ENCODE assay signal across 12 cellular contexts in genomic region chr15:83904107-83904720, GRCh38.
DNase-seq lines count a peak whose midpoint lies in the region; FAIRE-seq and TF ChIP-seq lines count a peak whose summit lies in the region.
"Had no signal": no experiment of that assay in that cellular context is flagged by ENCODE, and none has a peak within 500 bp of the region (broad histone marks: within the 10 kb centered on the region; RNA-seq: fewer than 3 reads in every experiment).

No MANE protein-coding gene starts in this region.

- TF ChIP-seq CTCF in H1 (IDR thresholded peaks at IDR 0.05; ENCODE audit: control extremely low read depth in 1 of 3, insufficient read depth in 1 of 3, low read depth in 1 of 3, low read length in 3 of 3), result no peak
- TF ChIP-seq CTCF in MM.1S (IDR thresholded peaks at IDR 0.05; ENCODE audit: low read length), result no peak

- H3K4me2 ChIP-seq in H1 (ENCODE audit: insufficient read depth in 1 of 2, low read depth in 2 of 2, low read length in 2 of 2) (no peak overlapping the region), MM.1S (ENCODE audit: low read depth, low read length) (no peak overlapping the region)

- no peak overlapping the region for H3K14ac ChIP-seq in H1 (ENCODE audit: insufficient read length)

- H2BK12ac ChIP-seq in H1 (ENCODE audit: low read depth, low read length), result no peak overlapping the region

- no peak overlapping the region for H3K9ac ChIP-seq in H1 (replicated peaks in 1 of 4; ENCODE audit: extremely low read depth in 1 of 4, low read depth in 3 of 4, low read length in 3 of 4)
- no peak overlapping the region for H3K9ac ChIP-seq in MM.1S (ENCODE audit: low read length)

- no peak overlapping the region for H3K23ac ChIP-seq in H1 (ENCODE audit: insufficient read length)

- FAIRE-seq in H1 (lab: Jason Lieb, UNC), result no peak
- FAIRE-seq in urothelium cell line (lab: Jason Lieb, UNC), result peak; percentile 95

- no peak overlapping the region for H2BK20ac ChIP-seq in H1 (ENCODE audit: low read length)

- no peaks in the 10 kb centered on the region for H3K9me2 ChIP-seq in MM.1S (replicated peaks; ENCODE audit: insufficient read depth, low read length)

- no peak overlapping the region for H4K91ac ChIP-seq in H1 (replicated peaks; ENCODE audit: insufficient read length, low read length)

- DNase-seq in Jurkat, Clone E6-1 (ENCODE audit: low read depth, low spot score), result peak; percentile 43
- DNase-seq in H1 (ENCODE audit: low read depth in 1 of 2, low spot score in 2 of 2) (no peak), mucosa of gallbladder (ENCODE audit: low spot score) (peak; percentile 40), urothelium cell line (ENCODE audit: low spot score) (peak; percentile 66), NCI-H1694 treated with DMSO at 0.1 percent for 48 hours (lab: John Stamatoyannopoulos, UW) (no peak), DMS 273 treated with DMSO at 0.1 percent for 48 hours (lab: John Stamatoyannopoulos, UW) (no peak), MM.1S (no peak)
- DNase-seq: hippocampal formation; naive B cell; NCI-H2107; RPMI8226; stimulated activated CD4-positive, alpha-beta T cell treated with anti-CD3 and anti-CD28 coated beads, Interleukin-1b, Interleukin-23, amount 100 ng/mL, for 48 hours had no signal

- CTCF ChIA-PET in H1 (lab: Charles Lee; ENCODE audit: partially characterized antibody), result interaction anchor here (1.4 kb wide), 1 partner anchor 130 kb away, joined by 4 read pairs; no protein-coding TSS in a partner anchor

- H4K20me1 ChIP-seq in H1 (replicated peaks in 1 of 2; ENCODE audit: control insufficient read depth in 1 of 2, insufficient read depth in 2 of 2, low read length in 2 of 2), result peaks cover 0 to 1% of the 10 kb centered on the region in 2 experiments
- no peaks in the 10 kb centered on the region for H4K20me1 ChIP-seq in MM.1S (ENCODE audit: insufficient read depth, low read length)

- peaks cover 0 to 7% of the 10 kb centered on the region in 2 experiments; a peak in 2 of 4 replicates for H3K9me3 ChIP-seq in H1 (ENCODE audit: insufficient read depth in 2 of 2, low read depth in 1 of 2, low read length in 1 of 2)
- no peaks in the 10 kb centered on the region for H3K9me3 ChIP-seq in MM.1S (replicated peaks; ENCODE audit: insufficient read depth, low read length)

- no peak overlapping the region for H3K4ac ChIP-seq in H1 (replicated peaks; ENCODE audit: insufficient read length, low read depth, low read length)

- H3K36me3 ChIP-seq in H1 (ENCODE audit: control insufficient read depth in 2 of 4, insufficient read depth in 4 of 4, low read length in 3 of 4) (no peaks in the 10 kb centered on the region), MM.1S (replicated peaks; ENCODE audit: insufficient read depth, low read length) (no peaks in the 10 kb centered on the region)

- no peak overlapping the region for H3K27ac ChIP-seq in H1 (ENCODE audit: low read depth, low read length)
- no peak overlapping the region for H3K27ac ChIP-seq in MM.1S (ENCODE audit: low read length)

- TF ChIP-seq RAD21 in H1 (IDR thresholded peaks at IDR 0.05 in 1 of 2, conservative IDR thresholded peaks at IDR 0.05 in 1 of 2; ENCODE audit: low read depth in 2 of 2, low read length in 2 of 2), result no peak

- H2AFZ ChIP-seq in H1 (ENCODE audit: low read length), result no peak overlapping the region
- no peak overlapping the region for H2AFZ ChIP-seq in MM.1S (ENCODE audit: low read length)

- whole genome bisulfite sequencing in H1 (ENCODE audit: extremely low coverage in 1 of 2, insufficient coverage in 1 of 2, insufficient read length in 1 of 2, insufficient replicate concordance in 2 of 2, low coverage in 1 of 2, low lambda C conversion rate in 2 of 2, missing lambda C conversion rate in 1 of 2), 2 experiments, result 90% methylated on average over 7 of the region's 7 CpGs; no CpG with 5 or more reads in 1 of the 2 experiments

- H2BK15ac ChIP-seq in H1 (ENCODE audit: low read length), result no peak overlapping the region

- H3K4me1 ChIP-seq in H1 (replicated peaks in 1 of 4; ENCODE audit: control insufficient read depth in 3 of 4, insufficient read depth in 4 of 4, low read length in 3 of 4) (no peaks in the 10 kb centered on the region), MM.1S (ENCODE audit: low read length) (no peaks in the 10 kb centered on the region)

- no peak for TF ChIP-seq EP300 in H1 (IDR thresholded peaks at IDR 0.05; ENCODE audit: borderline replicate concordance in 1 of 2, low read depth in 2 of 2, low read length in 2 of 2)

- no peak overlapping the region for H2BK5ac ChIP-seq in H1 (ENCODE audit: low read depth, low read length)

- H3K4me3 ChIP-seq in Jurkat, Clone E6-1 (ENCODE audit: low read length), result no peak overlapping the region
- H3K4me3 ChIP-seq in H1 (ENCODE audit: extremely low read depth in 1 of 4, insufficient read depth in 2 of 4, low read depth in 3 of 4, low read length in 4 of 4) (no peak overlapping the region), MM.1S (ENCODE audit: low read length) (no peak overlapping the region)

- no peaks in the 10 kb centered on the region for H3K23me2 ChIP-seq in H1 (ENCODE audit: low read depth, low read length)

- no peaks in the 10 kb centered on the region for H3F3A ChIP-seq in MM.1S (ENCODE audit: insufficient read depth, low read length)

- no peaks in the 10 kb centered on the region for H3K79me1 ChIP-seq in H1 (ENCODE audit: low read depth, low read length)

- POLR2A ChIA-PET in H1 (lab: Charles Lee; ENCODE audit: partially characterized antibody), result interaction anchor here (1.0 kb wide), 1 partner anchor 44 kb away, joined by 3 read pairs; no protein-coding TSS in a partner anchor

- H4K8ac ChIP-seq in H1 (ENCODE audit: extremely low read depth, insufficient read depth, low read length), result peak overlapping the region; percentile 59; the same call in 1 of the 2 replicates

- no peak overlapping the region for H2AK5ac ChIP-seq in H1 (ENCODE audit: low read depth, low read length)

- H3K79me2 ChIP-seq in H1 (ENCODE audit: control insufficient read depth in 1 of 2, insufficient read depth in 2 of 2, low read length in 2 of 2), result no peaks in the 10 kb centered on the region
- H3K79me2 ChIP-seq in MM.1S (ENCODE audit: low read length), result no peaks in the 10 kb centered on the region

- no peak for TF ChIP-seq POLR2A in H1 (IDR thresholded peaks at IDR 0.05; ENCODE audit: control extremely low read depth in 1 of 2, low read depth in 2 of 2, low read length in 2 of 2)

- H4K5ac ChIP-seq in H1 (ENCODE audit: insufficient read length, low read depth, low read length), result no peak overlapping the region

- H3K18ac ChIP-seq in H1 (ENCODE audit: extremely low read depth, low read length), result no peak overlapping the region

- no peak overlapping the region for H3K56ac ChIP-seq in H1 (replicated peaks; ENCODE audit: insufficient read length, low read depth, low read length)

- H3K27me3 ChIP-seq in H1 (replicated peaks in 1 of 4; ENCODE audit: control insufficient read depth in 3 of 4, extremely low read depth in 1 of 4, insufficient read depth in 3 of 4, low read length in 3 of 4) (no peaks in the 10 kb centered on the region), MM.1S (replicated peaks; ENCODE audit: insufficient read depth, low read length) (no peaks in the 10 kb centered on the region)

- no peak overlapping the region for H2BK120ac ChIP-seq in H1 (replicated peaks; ENCODE audit: low read depth, low read length)

TF ChIP-seq in H1, 55 proteins besides CTCF, POLR2A, EP300 and RAD21:
- TF ChIP-seq RBBP5 (IDR thresholded peaks at IDR 0.05; ENCODE audit: borderline replicate concordance, low read depth, low read length) (no peak), SAP30 (IDR thresholded peaks at IDR 0.05; ENCODE audit: insufficient read depth, insufficient replicate concordance, low read length) (no peak)

Comparison
In these comparisons a context has a peak if more than half of its experiments do, and no peak if none do; other contexts are left out.
1. DNase-seq: peak in Jurkat, Clone E6-1 (single experiment), mucosa of gallbladder (single experiment) and urothelium cell line (single experiment); none in H1 (0 of 2), NCI-H1694 treated with DMSO at 0.1 percent for 48 hours (single experiment), DMS 273 treated with DMSO at 0.1 percent for 48 hours (single experiment) and MM.1S (single experiment).